ENCODE assay signal across 10 cellular contexts in the genomic region with DNA sequence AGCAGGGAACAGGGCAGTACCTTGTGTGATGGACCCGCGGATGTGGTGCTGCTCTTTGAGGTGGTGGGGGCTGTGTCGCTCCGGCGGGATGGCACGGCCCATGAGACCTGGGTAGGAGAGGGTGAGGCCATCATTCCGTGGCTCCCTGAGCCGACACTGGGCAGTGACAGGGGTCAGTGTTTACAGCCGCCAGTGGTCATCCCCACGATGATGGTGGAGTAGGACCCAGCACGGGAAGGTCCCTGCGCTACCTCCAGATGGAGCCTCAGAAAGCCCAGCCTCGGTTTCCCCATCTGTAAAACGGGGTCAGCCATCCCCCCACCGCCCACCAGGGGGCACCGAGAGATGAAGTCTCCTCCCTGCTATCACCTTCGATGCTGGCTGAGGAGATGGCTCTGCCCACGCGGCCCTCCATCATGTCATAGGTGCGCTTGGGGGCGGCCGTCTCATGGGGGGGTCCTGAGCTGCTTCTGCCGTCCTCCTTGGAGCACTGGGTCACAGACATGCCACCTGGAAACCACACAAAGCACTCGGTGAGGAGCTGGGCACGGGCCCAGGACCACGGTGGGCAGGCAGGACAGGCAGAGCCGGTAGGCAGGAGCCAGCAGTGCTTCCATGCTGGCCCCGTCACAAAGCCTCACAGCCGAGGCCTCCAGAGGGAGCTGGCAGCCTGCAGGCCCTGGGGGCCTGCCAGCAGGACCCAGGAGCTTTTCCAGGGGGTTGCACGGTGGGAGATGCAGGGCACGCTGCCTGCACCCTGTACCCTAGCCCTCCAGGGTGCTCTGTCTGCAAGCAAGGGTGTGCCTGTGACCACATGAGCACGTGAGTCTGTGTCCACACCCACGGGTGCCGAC. TPM values are rescaled to one million over a fixed set of nuclear protein-coding genes. Genes with fewer than 3 reads are reported as not detected.
DNase-seq lines count a peak whose midpoint lies in the region; ATAC-seq, FAIRE-seq and TF ChIP-seq lines count a peak whose summit lies in the region.
"Had no signal": no experiment of that assay in that cellular context is flagged by ENCODE, and none has a peak within 500 bp of the region (broad histone marks: within the 10 kb centered on the region; RNA-seq: fewer than 3 reads in every experiment).

No MANE protein-coding gene starts in this region.

- 68 to 78% (median 69%) methylated on average over 34 of the region's 34 CpGs for WGBS in psoas muscle, 3 donors
- WGBS in small intestine, 3 donors = 87 to 89% (median 87%) methylated on average over 33 to 34 of the region's 34 CpGs
- WGBS in aorta, 2 donors = 65 to 69% methylated on average over 32 to 34 of the region's 34 CpGs

- H3K27me3 ChIP-seq in psoas muscle (ENCODE audit: insufficient read depth in 3 of 3, low read length in 2 of 3) (no peaks in the 10 kb centered on the region), small intestine (ENCODE audit: control insufficient read depth in 2 of 2, insufficient read depth in 2 of 2, low read length in 2 of 2) (no peaks in the 10 kb centered on the region), aorta (ENCODE audit: control insufficient read depth in 1 of 2, insufficient read depth in 2 of 2, low read length in 1 of 2) (no peaks in the 10 kb centered on the region)

- H3K4me1 ChIP-seq in psoas muscle (peaks cover 10% of the 10 kb centered on the region), small intestine (ENCODE audit: control insufficient read depth in 2 of 2, insufficient read depth in 1 of 2, low read depth in 1 of 2, low read length in 1 of 2) (peaks cover 0 to 3% of the 10 kb centered on the region in 2 donors), aorta (ENCODE audit: control insufficient read depth in 1 of 2, insufficient read depth in 2 of 2, low read length in 2 of 2) (no peaks in the 10 kb centered on the region)

- no peak overlapping the region for H3K4me3 ChIP-seq in choroid plexus epithelial cell (ENCODE audit: low read depth, low read length)
- no peak overlapping the region for H3K4me3 ChIP-seq in psoas muscle
- H3K4me3 ChIP-seq in small intestine (ENCODE audit: low read depth in 1 of 2, low read length in 2 of 2) = no peak overlapping the region
- no peak overlapping the region for H3K4me3 ChIP-seq in aorta (ENCODE audit: low read length in 2 of 2)

- FAIRE-seq in small intestine (lab: Jason Lieb, UNC) = no peak

- TF ChIP-seq CTCF in RWPE1 (conservative IDR thresholded peaks at IDR 0.05; ENCODE audit: low read depth) = peak; percentile 46
- peak; percentile 61 for TF ChIP-seq CTCF in choroid plexus epithelial cell (conservative IDR thresholded peaks at IDR 0.05; ENCODE audit: low read depth, low read length)
- peak; percentile 54 for TF ChIP-seq CTCF in psoas muscle (IDR thresholded peaks at IDR 0.05)

- POLR2A ChIA-PET in RWPE1 (lab: Yijun Ruan, JAX; ENCODE audit: low non-redundant PET) = no interaction called here

- intact Hi-C loops in psoas muscle (cut with DNase I) = loop anchor here (5.0 kb wide), 1 partner anchor 424 kb away; no protein-coding TSS in a partner anchor
- intact Hi-C loops in aorta (cut with DNase I) = no loop called here

- ATAC-seq in psoas muscle (peak; percentile 36 to 54 (median 52)), aorta (ENCODE audit: low FRiP score) (no peak)

- peak; percentile 49 for DNase-seq in GM03348 (ENCODE audit: low spot score)
- no peak for DNase-seq in RWPE1 (ENCODE audit: low spot score)
- no peak for DNase-seq in choroid plexus epithelial cell (ENCODE audit: low read depth)
- no peak for DNase-seq in psoas muscle
- DNase-seq in NCI-H2029 (lab: John Stamatoyannopoulos, UW) = no peak
- no peak for DNase-seq in cerebellum (ENCODE audit: low spot score)
- DNase-seq in small intestine = no peak
- DNase-seq in aorta = no peak
- DNase-seq: mesendoderm had no signal

- H3K36me3 ChIP-seq in psoas muscle (ENCODE audit: insufficient read depth in 1 of 2, low read depth in 1 of 2) = peaks cover 7 to 100% of the 10 kb centered on the region in 2 donors
- peaks cover 18 to 27% of the 10 kb centered on the region in 2 donors for H3K36me3 ChIP-seq in small intestine (ENCODE audit: control insufficient read depth in 2 of 2, insufficient read depth in 2 of 2, low read length in 2 of 2)
- H3K36me3 ChIP-seq in aorta (ENCODE audit: control insufficient read depth in 1 of 2, insufficient read depth in 2 of 2, low read length in 1 of 2) = peaks cover 0 to 11% of the 10 kb centered on the region in 2 donors

- H3K27ac ChIP-seq in RWPE1 = peak overlapping the region; percentile 22; the same call in 1 of the 2 replicates
- H3K27ac ChIP-seq in psoas muscle = no peak overlapping the region
- no peak overlapping the region for H3K27ac ChIP-seq in small intestine (ENCODE audit: low read depth in 1 of 2, low read length in 1 of 2)
- H3K27ac ChIP-seq in aorta (ENCODE audit: low read depth in 1 of 2, low read length in 2 of 2) = no peak overlapping the region

- CTCF ChIA-PET in RWPE1 (lab: Yijun Ruan, JAX) = interaction anchor here (0.6 to 1.6 kb wide), 4 partner anchors 10 to 1034 kb away, joined by 3 to 5 read pairs (median 4); no protein-coding TSS in a partner anchor

- H3K9me3 ChIP-seq in psoas muscle (no peaks in the 10 kb centered on the region), small intestine (ENCODE audit: control insufficient read depth, low read depth) (no peaks in the 10 kb centered on the region), aorta (ENCODE audit: control insufficient read depth, low read length) (no peaks in the 10 kb centered on the region)

RNA-seq across cellular contexts. Expression of a gene that starts 53.1 kb away (rescaled TPM):
- total RNA-seq in psoas muscle (1 to 10 TPM in 3 of 4 donors, under 1 TPM in 1; 0.50 to 7.8 (median 1.8) TPM), cerebellum (8.5 TPM), aorta (1 to 10 TPM; 1.2 to 1.9 TPM)
- polyA plus RNA-seq in psoas muscle (under 1 TPM; 0.38 to 0.70 (median 0.47) TPM), small intestine (10 to 100 TPM; 15.9 to 36.7 (median 19.9) TPM), aorta (1 to 10 TPM; 1.6 to 6.8 TPM)
- total RNA-seq: activated CD8-positive, alpha-beta memory T cell treated with anti-CD3 and anti-CD28 coated beads for 36 hours had no signal

Comparison
In these comparisons a context has a peak if more than half of its experiments do, and no peak if none do; other contexts are left out.
1. intact Hi-C loops: an anchor here in psoas muscle (5.0 kb wide); none called in aorta.